Comparison of ENCODE assay signal across 8 cellular contexts in the genomic region with DNA sequence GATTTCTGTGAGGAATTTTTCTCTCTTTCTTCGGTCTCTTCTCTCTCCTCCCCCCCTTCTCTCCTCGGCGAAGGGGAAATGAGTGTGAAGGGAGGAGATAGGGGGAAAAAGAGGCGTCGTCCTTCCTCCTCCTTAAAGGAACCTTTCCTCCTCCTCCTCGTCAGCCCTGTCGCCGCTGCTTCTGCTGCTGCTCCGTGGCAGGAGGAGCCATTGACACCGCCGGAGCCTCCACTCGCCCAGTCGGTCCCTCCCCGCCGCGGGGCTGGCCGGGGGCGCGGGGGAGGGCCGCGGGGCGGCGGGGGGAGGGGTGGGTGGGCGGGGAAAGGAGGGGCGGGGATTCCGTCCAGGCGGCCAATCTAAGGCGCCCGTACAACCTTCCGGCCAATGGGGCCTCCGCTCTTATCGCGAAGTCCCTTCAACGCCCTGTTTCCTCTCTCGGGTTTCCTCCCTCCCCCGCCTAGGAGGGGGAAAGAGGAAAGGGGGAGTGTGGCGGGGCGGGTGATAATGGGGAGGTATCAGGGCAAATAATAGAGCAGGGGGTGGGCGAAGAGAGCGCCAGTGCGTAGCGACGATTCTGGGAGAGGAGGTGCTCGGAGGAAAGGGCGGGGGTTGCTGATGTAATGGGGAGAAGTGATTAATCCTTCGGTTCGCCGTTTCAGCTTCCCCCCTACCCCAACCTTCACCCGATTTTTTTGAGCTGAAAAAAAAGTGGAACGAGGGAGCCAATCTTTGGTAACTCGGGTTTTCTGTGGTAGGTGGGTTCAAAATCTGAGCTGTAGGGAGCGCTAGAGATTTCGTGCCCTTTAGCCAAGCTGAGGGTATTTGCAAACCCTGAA. TPM values are rescaled to one million over a fixed set of nuclear protein-coding genes. Genes with fewer than 3 reads are reported as not detected.
DNase-seq lines count a peak whose midpoint lies in the region; ATAC-seq, FAIRE-seq and TF ChIP-seq lines count a peak whose summit lies in the region.

FBXO11 (minus strand) TSS at position 238 of the 836 bp plus-strand sequence. CDS start 778 bp downstream, outside the sequence.

- H3K9me3 ChIP-seq in OCI-LY3 (ENCODE audit: insufficient read depth, low read length) (no peaks in the 10 kb centered on the region), endothelial cell of umbilical vein (replicated peaks; ENCODE audit: control insufficient read depth, insufficient read depth, low read length) (no peaks in the 10 kb centered on the region)

- H2AFZ ChIP-seq in OCI-LY3 (ENCODE audit: low read depth, low read length) = peak within 1 kb of the TSS; percentile 80
- peak within 1 kb of the TSS; percentile 63 for H2AFZ ChIP-seq in endothelial cell of umbilical vein (ENCODE audit: low read depth, low read length)

- CTCF ChIA-PET in endothelial cell of umbilical vein (lab: Charles Lee) = interaction anchor here (0.9 to 2.3 kb wide), 14 partner anchors 8 to 342 kb away, joined by 3 to 22 read pairs (median 4); no protein-coding TSS in a partner anchor

- TF ChIP-seq CTCF in OCI-LY3 (IDR thresholded peaks at IDR 0.05; ENCODE audit: low read depth, low read length) = peak; percentile 71
- peak; percentile 51 to 65 for TF ChIP-seq CTCF in endothelial cell of umbilical vein (IDR thresholded peaks at IDR 0.05; ENCODE audit: extremely low read depth in 1 of 2, insufficient read depth in 1 of 2, low read depth in 1 of 2, low read length in 2 of 2)

- H3K27ac ChIP-seq in OCI-LY3 (ENCODE audit: low read length) (peak within 1 kb of the TSS; percentile 90), endothelial cell of umbilical vein (ENCODE audit: insufficient read depth, low read depth, low read length) (peak within 1 kb of the TSS; percentile 90)

- DNase-seq in DMS114 treated with DMSO at 0.1 percent for 48 hours (lab: John Stamatoyannopoulos, UW; ENCODE audit: unreplicated experiment) = peak; percentile 90
- peak; percentile 66 for DNase-seq in HuH-7.5 (ENCODE audit: low spot score)
- peak; percentile 91 for DNase-seq in activated CD8-positive, alpha-beta memory T cell treated with anti-CD3 and anti-CD28 coated beads, Interleukin-2, amount 50 U/mL, for 48 hours
- DNase-seq in endothelial cell of umbilical vein (ENCODE audit: low read depth, low spot score) = peak; percentile 99
- peak; percentile 97 for DNase-seq in midbrain (lab: John Stamatoyannopoulos, UW)
- DNase-seq in stimulated activated CD8-positive, alpha-beta memory T cell treated with anti-CD3 and anti-CD28 coated beads, Interleukin-2, amount 100 ng/mL, for 1 hour (ENCODE audit: low read depth in 2 of 2) = peak; percentile 90 to 94

- peak; percentile 13 for TF ChIP-seq POLR2A in endothelial cell of umbilical vein (IDR thresholded peaks at IDR 0.05; ENCODE audit: low read depth, low read length)

- BruUV-seq in endothelial cell of umbilical vein (replicated peaks; lab: Mats Ljungman, UMichigan) = no TSS peak

- H3K9ac ChIP-seq in OCI-LY3 (ENCODE audit: low read length) (peak within 1 kb of the TSS; percentile 92), endothelial cell of umbilical vein (replicated peaks; ENCODE audit: extremely low read depth, insufficient read depth, low read length) (peak within 1 kb of the TSS; percentile 96)

- H3K36me3 ChIP-seq in OCI-LY3 (replicated peaks; ENCODE audit: low read depth, low read length) = no peaks in the 10 kb centered on the region
- no peaks in the 10 kb centered on the region for H3K36me3 ChIP-seq in endothelial cell of umbilical vein (ENCODE audit: control insufficient read depth in 2 of 2, extremely low read depth in 1 of 2, insufficient read depth in 2 of 2, low read length in 2 of 2)

- H4K20me1 ChIP-seq in OCI-LY3 (ENCODE audit: insufficient read depth, low read length) = peaks cover 30% of the 10 kb centered on the region
- H4K20me1 ChIP-seq in endothelial cell of umbilical vein (replicated peaks; ENCODE audit: control insufficient read depth, extremely low read depth, insufficient read depth, low read length) = peaks cover 3% of the 10 kb centered on the region

- H3K4me3 ChIP-seq in OCI-LY3 (ENCODE audit: low read length) (peak within 1 kb of the TSS; percentile 99), endothelial cell of umbilical vein (replicated peaks in 1 of 3; ENCODE audit: insufficient read depth in 1 of 3, low read depth in 1 of 3, low read length in 3 of 3) (peak within 1 kb of the TSS; percentile 87 to 99 (median 88))

- FAIRE-seq in endothelial cell of umbilical vein (lab: Jason Lieb, UNC) = peak; percentile 93

- peak; percentile 85 for ATAC-seq in GM21526 (IDR thresholded peaks at IDR 0.05; ENCODE audit: low FRiP score, unreplicated experiment)

- POLR2A ChIA-PET in endothelial cell of umbilical vein (lab: Charles Lee) = no interaction called here

- dilution Hi-C loops in endothelial cell of umbilical vein (cut with MboI; ENCODE audit: extremely low pct_ligation_motif_present, low sequenced_read_pairs) = no loop called here

- intact Hi-C loops in endothelial cell of umbilical vein (cut with micrococcal nuclease) = loop anchor here (1.0 to 10.0 kb wide), 7 partner anchors 39 to 682 kb away; partner anchors contain the start of gene MSH6

- H3K4me1 ChIP-seq in OCI-LY3 (ENCODE audit: low read length) (peaks cover 18% of the 10 kb centered on the region), endothelial cell of umbilical vein (ENCODE audit: control insufficient read depth, extremely low read depth, insufficient read depth, low read length) (peaks cover 20% of the 10 kb centered on the region)

- H3K27me3 ChIP-seq in OCI-LY3 (ENCODE audit: low read depth, low read length) = no peaks in the 10 kb centered on the region
- no peaks in the 10 kb centered on the region for H3K27me3 ChIP-seq in endothelial cell of umbilical vein (ENCODE audit: control insufficient read depth in 2 of 2, insufficient read depth in 2 of 2, low read length in 2 of 2)

- H3K9me1 ChIP-seq in endothelial cell of umbilical vein (replicated peaks; ENCODE audit: control insufficient read depth, extremely low read depth, insufficient read depth, low read length) = no peaks in the 10 kb centered on the region

- H3K4me2 ChIP-seq in OCI-LY3 (ENCODE audit: low read length) (peak within 1 kb of the TSS; percentile 95), endothelial cell of umbilical vein (ENCODE audit: insufficient read depth, low read length) (peak within 1 kb of the TSS; percentile 86)

- H3K79me2 ChIP-seq in OCI-LY3 (ENCODE audit: low read length) (peaks cover 43% of the 10 kb centered on the region), endothelial cell of umbilical vein (ENCODE audit: control insufficient read depth, insufficient read depth, low read length) (peaks cover 43% of the 10 kb centered on the region)

TF ChIP-seq in endothelial cell of umbilical vein, 7 proteins besides CTCF, POLR2A, EP300 and RAD21:
- TF ChIP-seq GATA2 (IDR thresholded peaks at IDR 0.05; ENCODE audit: insufficient read depth, insufficient read length, low read depth, low read length) (peak; percentile 26), MYC (IDR thresholded peaks at IDR 0.05; ENCODE audit: low read depth, low read length) (no peak), POLR2AphosphoS5 (IDR thresholded peaks at IDR 0.05; ENCODE audit: insufficient read depth, low read depth, low read length) (peak; percentile 71), FOS (IDR thresholded peaks at IDR 0.05; ENCODE audit: borderline replicate concordance, insufficient read depth, low read length) (no peak)

RNA-seq across cellular contexts. Expression of gene FBXO11, which starts in this region (rescaled TPM):
- total RNA-seq in endothelial cell of umbilical vein = 59.6 and 65.0 TPM in 2 replicates
- polyA plus RNA-seq in endothelial cell of umbilical vein = 23.4 and 25.6 TPM in 2 replicates
- polyA plus RNA-seq in endothelial cell of umbilical vein (2011; cell fraction: cytosol; rRNA removed) = 25.8 and 28.9 TPM in 2 replicates
- 92.2 and 123 TPM in 2 replicates for polyA plus RNA-seq in endothelial cell of umbilical vein (2011; cell fraction: nucleus; rRNA removed)
- 40.9 and 50.4 TPM in 2 replicates for polyA plus RNA-seq in endothelial cell of umbilical vein (2012)
- 93.8 and 119 TPM in 2 replicates for polyA minus RNA-seq in endothelial cell of umbilical vein
- 30.2 TPM for polyA minus RNA-seq in endothelial cell of umbilical vein (2011; cell fraction: cytosol; rRNA and poly(A)+ RNA removed)
- 68.9 and 105 TPM in 2 replicates for polyA minus RNA-seq in endothelial cell of umbilical vein (2011; cell fraction: nucleus; rRNA and poly(A)+ RNA removed)

Comparison
In these comparisons a context has a peak if more than half of its experiments do, and no peak if none do; other contexts are left out.
1. Peak in every context shown above with its lines: DNase-seq, ATAC-seq, H3K4me3 ChIP-seq and H3K27ac ChIP-seq.